8 cellular contexts compared by ENCODE assay signal in the genomic region with DNA sequence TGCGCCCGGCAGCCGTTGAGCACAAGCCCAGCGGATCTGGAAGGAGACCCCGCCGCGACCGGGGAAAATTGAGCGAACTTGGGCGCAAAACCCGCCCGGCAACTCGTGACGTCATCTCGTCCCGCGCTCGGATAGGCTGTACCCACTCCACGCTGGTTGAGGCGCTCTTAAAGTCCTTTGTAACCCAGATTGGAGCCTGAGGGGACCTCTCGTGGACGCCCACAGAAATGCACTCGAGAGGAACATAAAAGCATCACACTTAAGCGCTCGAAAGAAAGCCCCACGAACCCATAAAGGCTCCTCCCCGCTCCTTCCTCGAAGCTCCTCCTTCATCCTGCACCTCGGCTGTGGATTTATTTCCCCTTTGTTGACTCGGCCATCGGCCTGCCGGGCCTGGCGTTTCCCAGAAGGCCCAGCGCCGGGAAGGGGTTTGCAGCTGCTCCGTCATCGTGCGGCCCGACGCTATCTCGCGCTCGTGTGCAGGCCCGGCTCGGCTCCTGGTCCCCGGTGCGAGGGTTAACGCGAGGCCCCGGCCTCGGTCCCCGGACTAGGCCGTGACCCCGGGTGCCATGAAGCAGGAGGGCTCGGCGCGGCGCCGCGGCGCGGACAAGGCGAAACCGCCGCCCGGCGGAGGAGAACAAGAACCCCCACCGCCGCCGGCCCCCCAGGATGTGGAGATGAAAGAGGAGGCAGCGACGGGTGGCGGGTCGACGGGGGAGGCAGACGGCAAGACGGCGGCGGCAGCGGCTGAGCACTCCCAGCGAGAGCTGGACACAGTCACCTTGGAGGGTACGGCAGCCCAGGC. TPM values are rescaled to one million over a fixed set of nuclear protein-coding genes. Genes with fewer than 3 reads are reported as not detected.
DNase-seq lines count a peak whose midpoint lies in the region; ATAC-seq and TF ChIP-seq lines count a peak whose summit lies in the region.

A gene (plus strand): TSS at position 406 of the 805 bp plus-strand sequence. CDS start 164 bp downstream, at position 570.

- H3K4me1 Mint-ChIP-seq in T-helper 17 cell (peaks cover 17% of the 10 kb centered on the region), progenitor cell of endocrine pancreas (ENCODE audit: low read depth) (peaks cover 11% of the 10 kb centered on the region)

- peak; percentile 100 for DNase-seq in NCI-H1694 treated with DMSO at 0.1 percent for 48 hours (lab: John Stamatoyannopoulos, UW)
- peak; percentile 89 to 96 (median 95) for DNase-seq in T-helper 17 cell
- DNase-seq in amygdala (lab: John Stamatoyannopoulos, UW): peak; percentile 56 to 100 (median 98)
- peak; percentile 97 for DNase-seq in left cardiac atrium
- DNase-seq in progenitor cell of endocrine pancreas (ENCODE audit: low spot score, unreplicated experiment): peak; percentile 97
- DNase-seq in ureter (ENCODE audit: low spot score): peak; percentile 99

- intact Hi-C loops in left cardiac atrium (cut with DNase I): no loop called here

- no peaks in the 10 kb centered on the region for H3K9me3 Mint-ChIP-seq in progenitor cell of endocrine pancreas (ENCODE audit: low read depth)

- H3K36me3 Mint-ChIP-seq in T-helper 17 cell (ENCODE audit: low read depth): peaks cover 3% of the 10 kb centered on the region
- H3K36me3 Mint-ChIP-seq in progenitor cell of endocrine pancreas (ENCODE audit: insufficient read depth): peaks cover 8% of the 10 kb centered on the region

- peak; percentile 93 for ATAC-seq in GM18498 (IDR thresholded peaks at IDR 0.05; ENCODE audit: unreplicated experiment)
- peak; percentile 90 for ATAC-seq in HG02938 (IDR thresholded peaks at IDR 0.05; ENCODE audit: unreplicated experiment)
- peak; percentile 96 for ATAC-seq in T-helper 17 cell
- ATAC-seq in left cardiac atrium: peak; percentile 94 to 97

- H3K4me3 Mint-ChIP-seq in T-helper 17 cell (peak within 1 kb of the TSS; percentile 97), progenitor cell of endocrine pancreas (ENCODE audit: low read depth) (peak within 1 kb of the TSS; percentile 86)

- H3K27ac Mint-ChIP-seq in T-helper 17 cell (peak within 1 kb of the TSS; percentile 98), progenitor cell of endocrine pancreas (peak within 1 kb of the TSS; percentile 96)

- peak; percentile 61 for TF ChIP-seq CTCF in progenitor cell of endocrine pancreas (IDR thresholded peaks at IDR 0.05; ENCODE audit: unreplicated experiment)

- H3K27me3 Mint-ChIP-seq in T-helper 17 cell: no peaks in the 10 kb centered on the region
- peaks cover 7% of the 10 kb centered on the region for H3K27me3 Mint-ChIP-seq in progenitor cell of endocrine pancreas

- H3K9me3 ChIP-seq in T-helper 17 cell (ENCODE audit: control insufficient read depth, low read length, poor library complexity, severe bottlenecking): no peaks in the 10 kb centered on the region

RNA-seq across cellular contexts. Expression of the gene that starts here (rescaled TPM):
- 10 to 100 TPM; 51.8 to 63.9 TPM for total RNA-seq in T-helper 17 cell
- total RNA-seq in left cardiac atrium: 10 to 100 TPM; 69.0 to 92.8 TPM
- total RNA-seq in progenitor cell of endocrine pancreas: 117 and 119 TPM in 2 replicates
- total RNA-seq in ureter: 99.3 TPM

Comparison
In these comparisons a context has a peak if more than half of its experiments do, and no peak if none do; other contexts are left out.
1. Peak in every context shown above with its lines: DNase-seq and ATAC-seq.